Comparison of ENCODE assay signal across 22 cellular contexts in the genomic region with DNA sequence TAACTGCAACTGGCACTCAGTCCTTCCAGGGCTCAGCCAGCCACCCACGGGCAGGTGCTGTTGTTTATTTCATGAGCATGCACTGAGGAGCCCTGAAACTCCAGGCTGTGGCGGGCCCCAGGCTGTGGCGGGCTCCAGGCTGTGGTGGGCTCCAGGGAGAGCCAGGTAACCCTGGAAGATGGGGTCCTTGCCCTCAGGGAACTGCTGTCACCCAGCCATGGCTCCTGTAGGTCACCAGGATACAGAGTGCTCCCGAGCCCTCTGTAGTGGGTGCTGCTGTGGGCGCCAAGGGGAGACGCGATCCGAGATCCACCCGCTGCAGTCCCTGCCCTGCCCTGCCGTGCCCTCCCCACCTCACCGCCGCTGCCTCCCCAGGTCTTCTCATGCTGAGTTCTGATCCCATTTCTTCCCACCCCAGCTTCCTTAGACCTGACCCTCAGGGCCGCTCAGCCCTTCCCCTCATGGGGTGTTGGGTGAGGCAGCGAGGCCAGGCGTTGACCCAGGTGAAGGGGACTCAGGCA. TPM values are rescaled to one million over a fixed set of nuclear protein-coding genes. Genes with fewer than 3 reads are reported as not detected.
DNase-seq lines count a peak whose midpoint lies in the region; ATAC-seq, FAIRE-seq and TF ChIP-seq lines count a peak whose summit lies in the region.
"Had no signal": no experiment of that assay in that cellular context is flagged by ENCODE, and none has a peak within 500 bp of the region (broad histone marks: within the 10 kb centered on the region; RNA-seq: fewer than 3 reads in every experiment).

No MANE protein-coding gene starts in this region.

- TF ChIP-seq POLR2A in suprapubic skin (IDR thresholded peaks at IDR 0.05) = no peak
- TF ChIP-seq POLR2A in HepG2 (IDR thresholded peaks at IDR 0.05; ENCODE audit: insufficient read depth in 1 of 2, low read depth in 2 of 2, low read length in 2 of 2) = no peak

- H3K79me2 ChIP-seq in HepG2 (ENCODE audit: insufficient read depth, low read length) = no peaks in the 10 kb centered on the region

- peaks cover 4% of the 10 kb centered on the region for H3K9me3 Mint-ChIP-seq in nephron progenitor cell
- no peaks in the 10 kb centered on the region for H3K9me3 Mint-ChIP-seq in osteocyte (ENCODE audit: unreplicated experiment)
- H3K9me3 Mint-ChIP-seq: CD8-positive, alpha-beta T cell had no signal

- CTCF ChIA-PET in HepG2 (lab: Yijun Ruan, JAX; ENCODE audit: low intra/inter-chr PET ratio, low total read pairs) = no interaction called here

- 91% methylated on average over 14 of the region's 15 CpGs for WGBS in suprapubic skin
- 93% methylated on average over 14 of the region's 15 CpGs for WGBS in HepG2 (ENCODE audit: low lambda C conversion rate)

- in situ Hi-C loops in HepG2 (cut with HindIII; ENCODE audit: extremely low pct_ligation_motif_present, low pct_unique_long_range_greater_than_20kb) = no loop called here

- H3K4me1 Mint-ChIP-seq in nephron progenitor cell = no peaks in the 10 kb centered on the region
- no peaks in the 10 kb centered on the region for H3K4me1 Mint-ChIP-seq in osteocyte (ENCODE audit: unreplicated experiment)

- H3K4me3 ChIP-seq in suprapubic skin (no peak overlapping the region), HepG2 (replicated peaks in 1 of 3; ENCODE audit: insufficient read depth in 1 of 3, low read depth in 2 of 3, low read length in 3 of 3) (no peak overlapping the region)
- H3K4me3 ChIP-seq: GM23248 had no signal

- H3K27ac Mint-ChIP-seq in nephron progenitor cell = peak overlapping the region; percentile 32
- H3K27ac Mint-ChIP-seq in osteocyte (ENCODE audit: unreplicated experiment) = no peak overlapping the region
- H3K27ac Mint-ChIP-seq: CD8-positive, alpha-beta T cell had no signal

- peak overlapping the region; percentile 17 for H3K27ac ChIP-seq in angular gyrus (ENCODE audit: low read depth, low read length)
- no peak overlapping the region for H3K27ac ChIP-seq in suprapubic skin
- no peak overlapping the region for H3K27ac ChIP-seq in HepG2 (ENCODE audit: extremely low read length, insufficient read depth, low read length)
- H3K27ac ChIP-seq: GM23248 had no signal

- no peaks in the 10 kb centered on the region; the same call in 1 of the 2 replicates for H4K20me1 ChIP-seq in HepG2 (ENCODE audit: insufficient read depth, low read length)

- no peak for TF ChIP-seq RAD21 in HepG2 (CRISPR knock-in tag; IDR thresholded peaks at IDR 0.05)

- H3K27me3 ChIP-seq in suprapubic skin (no peaks in the 10 kb centered on the region), HepG2 (ENCODE audit: control insufficient read depth in 1 of 2, insufficient read depth in 2 of 2, low read length in 2 of 2) (no peaks in the 10 kb centered on the region)

- no peak overlapping the region for H2AFZ ChIP-seq in HepG2 (ENCODE audit: low read length)
- H2AFZ ChIP-seq: GM23248 had no signal

- no peak for FAIRE-seq in HepG2 (lab: Jason Lieb, UNC)
- FAIRE-seq: GM12891, HTR-8/SVneo had no signal

- BruUV-seq in HepG2 (replicated peaks; lab: Mats Ljungman, UMichigan) = no TSS peak

- H3K36me3 ChIP-seq in suprapubic skin = peaks cover 22% of the 10 kb centered on the region
- no peaks in the 10 kb centered on the region for H3K36me3 ChIP-seq in HepG2 (replicated peaks in 1 of 2; ENCODE audit: control insufficient read depth in 1 of 2, insufficient read depth in 2 of 2, low read length in 2 of 2)

- no peaks in the 10 kb centered on the region for H3K4me1 ChIP-seq in suprapubic skin
- H3K4me1 ChIP-seq in HepG2 (ENCODE audit: insufficient read depth, low read length) = no peaks in the 10 kb centered on the region

- H3K4me2 ChIP-seq in HepG2 (ENCODE audit: low read depth, low read length) = no peak overlapping the region

- H3K4me3 Mint-ChIP-seq in nephron progenitor cell = no peak overlapping the region
- no peak overlapping the region for H3K4me3 Mint-ChIP-seq in osteocyte (ENCODE audit: unreplicated experiment)
- H3K4me3 Mint-ChIP-seq: CD8-positive, alpha-beta T cell had no signal

- no peaks in the 10 kb centered on the region for H3K9me3 ChIP-seq in suprapubic skin
- H3K9me3 ChIP-seq in HepG2 (ENCODE audit: low read length) = no peaks in the 10 kb centered on the region

- TF ChIP-seq EP300 in suprapubic skin (IDR thresholded peaks at IDR 0.05) = no peak
- no peak for TF ChIP-seq EP300 in HepG2 (IDR thresholded peaks at IDR 0.05; ENCODE audit: low read depth in 2 of 2, low read length in 2 of 2)
- no peak for TF ChIP-seq EP300 in HepG2 (CRISPR knock-in tag; IDR thresholded peaks at IDR 0.05; ENCODE audit: borderline replicate concordance)

- peaks cover 29% of the 10 kb centered on the region for H3K36me3 Mint-ChIP-seq in nephron progenitor cell (ENCODE audit: low read depth)
- peaks cover 22% of the 10 kb centered on the region for H3K36me3 Mint-ChIP-seq in osteocyte (ENCODE audit: unreplicated experiment)

- H3K9ac ChIP-seq in HepG2 (ENCODE audit: insufficient read depth, low read depth, low read length) = no peak overlapping the region
- H3K9ac ChIP-seq: GM23248 had no signal

- no peak for TF ChIP-seq CTCF in nephron progenitor cell (IDR thresholded peaks at IDR 0.05)
- no peak for TF ChIP-seq CTCF in suprapubic skin (IDR thresholded peaks at IDR 0.05)
- TF ChIP-seq CTCF in osteocyte (IDR thresholded peaks at IDR 0.05) = no peak
- TF ChIP-seq CTCF in HepG2 (CRISPR knock-in tag; IDR thresholded peaks at IDR 0.05) = no peak

- DNase-seq in activated effector memory CD4-positive, alpha-beta T cell treated with anti-CD3 and anti-CD28 coated beads, Interleukin-2, amount 50 U/mL, for 16 hours = peak; percentile 58
- DNase-seq in activated effector memory CD4-positive, alpha-beta T cell treated with Interleukin-2 at 50 U/mL for 16 hours = no peak
- DNase-seq in nephron progenitor cell (no peak), suprapubic skin (ENCODE audit: low spot score in 2 of 2) (peak; percentile 50 to 62), osteocyte (ENCODE audit: extremely low spot score, unreplicated experiment) (no peak), HepG2 (ENCODE audit: low spot score) (no peak), DMS114 treated with DMSO at 0.1 percent for 48 hours (lab: John Stamatoyannopoulos, UW; ENCODE audit: unreplicated experiment) (no peak)
- DNase-seq: AML-193; C1 segment of cervical spinal cord; CD8-positive, alpha-beta T cell; DMS153; GM23248; Karpas-422; NCI-H1417; NCI-H1694 treated with DMSO at 0.1 percent for 48 hours; NCI-H446; NCI-H526; OCI-M1; SHP77 had no signal

- ATAC-seq in HepG2 = no peak
- ATAC-seq: CD8-positive, alpha-beta T cell had no signal

- H3K27me3 Mint-ChIP-seq in nephron progenitor cell (ENCODE audit: low read depth, poor library complexity) (no peaks in the 10 kb centered on the region), osteocyte (ENCODE audit: unreplicated experiment) (no peaks in the 10 kb centered on the region)

- POLR2A ChIA-PET in HepG2 (lab: Yijun Ruan, JAX) = no interaction called here

- intact Hi-C loops in HepG2 (cut with micrococcal nuclease; ENCODE audit: unreplicated experiment) = no loop called here

RNA-seq across cellular contexts. Expression of gene LRRC27, which starts 29.6 kb away (rescaled TPM):
- total RNA-seq in suprapubic skin = 10 to 100 TPM in 1 of 4 donors, 1 to 10 TPM in 3; 6.6 to 13.1 (median 7.1) TPM
- total RNA-seq in osteocyte = 17.9 and 18.9 TPM in 2 replicates
- total RNA-seq in HepG2 (2016; rRNA removed; fragmentation: Illumina TruSeq; extraction: Trizol) = 3.9 and 4.6 TPM in 2 replicates
- 2.1 and 2.2 TPM in 2 replicates for total RNA-seq in HepG2 (2016; cell fraction: cytosol; rRNA removed; fragmentation: Illumina TruSeq; extraction: Trizol; ENCODE audit: low read depth)
- total RNA-seq in HepG2 (2016; cell fraction: insoluble cytoplasmic fraction; rRNA removed; fragmentation: Illumina TruSeq; extraction: Trizol) = 3.2 and 4.3 TPM in 2 replicates
- total RNA-seq in HepG2 (2016; cell fraction: membrane; rRNA removed; fragmentation: Illumina TruSeq; extraction: Trizol) = 2.1 and 2.5 TPM in 2 replicates
- total RNA-seq in HepG2 (2016; cell fraction: nucleus; rRNA removed; fragmentation: Illumina TruSeq; extraction: Trizol) = 5.9 and 7.5 TPM in 2 replicates
- 4.2 and 4.3 TPM in 2 replicates for polyA plus RNA-seq in HepG2 (2011; rRNA removed)
- 1.8 and 1.9 TPM in 2 replicates for polyA plus RNA-seq in HepG2 (2011; cell fraction: cytosol; rRNA removed)
- polyA plus RNA-seq in HepG2 (2011; cell fraction: nucleus; rRNA removed) = 14.3 and 14.5 TPM in 2 replicates
- 3.2 and 3.6 TPM in 2 replicates for polyA plus RNA-seq in HepG2 (2012)
- polyA plus RNA-seq in HepG2 (2016; cell fraction: cytosol; fragmentation: Illumina TruSeq; extraction: Trizol; ENCODE audit: low read depth) = 0.82 and 0.88 TPM in 2 replicates
- polyA plus RNA-seq in HepG2 (2016; cell fraction: insoluble cytoplasmic fraction; fragmentation: Illumina TruSeq; extraction: Trizol; ENCODE audit: low read depth) = 3.6 and 4.7 TPM in 2 replicates
- polyA plus RNA-seq in HepG2 (2016; cell fraction: membrane; fragmentation: Illumina TruSeq; extraction: Trizol; ENCODE audit: low read depth) = 2.6 and 2.7 TPM in 2 replicates
- 11.7 and 14.6 TPM in 2 replicates for polyA plus RNA-seq in HepG2 (2016; cell fraction: nucleus; fragmentation: Illumina TruSeq; extraction: Trizol; ENCODE audit: insufficient read depth, low read depth)
- 2.7 and 3.0 TPM in 2 replicates for polyA minus RNA-seq in HepG2 (2011; rRNA and poly(A)+ RNA removed; ENCODE audit: low replicate concordance)
- 0.88 and 1.4 TPM in 2 replicates for polyA minus RNA-seq in HepG2 (2011; cell fraction: cytosol; rRNA and poly(A)+ RNA removed)
- polyA minus RNA-seq in HepG2 (2011; cell fraction: nucleus; rRNA and poly(A)+ RNA removed) = 11.1 and 12.3 TPM in 2 replicates

RNA-seq across cellular contexts. Expression of gene PWWP2B, which starts 35.4 kb away (rescaled TPM):
- 10 to 100 TPM; 15.2 to 19.4 (median 18.3) TPM for total RNA-seq in suprapubic skin
- 12.9 and 14.6 TPM in 2 replicates for total RNA-seq in osteocyte
- 3.5 and 4.7 TPM in 2 replicates for total RNA-seq in HepG2 (2016; rRNA removed; fragmentation: Illumina TruSeq; extraction: Trizol)
- total RNA-seq in HepG2 (2016; cell fraction: cytosol; rRNA removed; fragmentation: Illumina TruSeq; extraction: Trizol; ENCODE audit: low read depth) = 1.3 and 1.8 TPM in 2 replicates
- 3.2 and 5.1 TPM in 2 replicates for total RNA-seq in HepG2 (2016; cell fraction: insoluble cytoplasmic fraction; rRNA removed; fragmentation: Illumina TruSeq; extraction: Trizol)
- 3.2 and 3.7 TPM in 2 replicates for total RNA-seq in HepG2 (2016; cell fraction: membrane; rRNA removed; fragmentation: Illumina TruSeq; extraction: Trizol)
- 2.9 and 3.1 TPM in 2 replicates for total RNA-seq in HepG2 (2016; cell fraction: nucleus; rRNA removed; fragmentation: Illumina TruSeq; extraction: Trizol)
- 2.3 and 3.7 TPM in 2 replicates for polyA plus RNA-seq in HepG2 (2011; rRNA removed)
- 3.1 and 4.4 TPM in 2 replicates for polyA plus RNA-seq in HepG2 (2011; cell fraction: cytosol; rRNA removed)
- polyA plus RNA-seq in HepG2 (2011; cell fraction: nucleus; rRNA removed) = 12.7 and 14.5 TPM in 2 replicates
- 2.3 and 4.1 TPM in 2 replicates for polyA plus RNA-seq in HepG2 (2012)
- polyA plus RNA-seq in HepG2 (2016; cell fraction: cytosol; fragmentation: Illumina TruSeq; extraction: Trizol; ENCODE audit: low read depth) = 1.2 and 1.3 TPM in 2 replicates
- 2.8 and 3.2 TPM in 2 replicates for polyA plus RNA-seq in HepG2 (2016; cell fraction: insoluble cytoplasmic fraction; fragmentation: Illumina TruSeq; extraction: Trizol; ENCODE audit: low read depth)
- polyA plus RNA-seq in HepG2 (2016; cell fraction: membrane; fragmentation: Illumina TruSeq; extraction: Trizol; ENCODE audit: low read depth) = 2.2 and 2.3 TPM in 2 replicates
- 5.4 and 5.6 TPM in 2 replicates for polyA plus RNA-seq in HepG2 (2016; cell fraction: nucleus; fragmentation: Illumina TruSeq; extraction: Trizol; ENCODE audit: insufficient read depth, low read depth)
- polyA minus RNA-seq in HepG2 (2011; rRNA and poly(A)+ RNA removed; ENCODE audit: low replicate concordance) = 3.9 and 6.3 TPM in 2 replicates
- polyA minus RNA-seq in HepG2 (2011; cell fraction: cytosol; rRNA and poly(A)+ RNA removed) = 4.8 and 5.9 TPM in 2 replicates
- polyA minus RNA-seq in HepG2 (2011; cell fraction: nucleus; rRNA and poly(A)+ RNA removed) = 2.7 and 3.5 TPM in 2 replicates

RNA-seq across cellular contexts. Expression of gene STK32C, which starts 53.9 kb away (rescaled TPM):
- total RNA-seq in suprapubic skin = 1 to 10 TPM; 1.3 to 5.6 (median 4.7) TPM
- total RNA-seq in osteocyte = 15.7 and 17.3 TPM in 2 replicates
- total RNA-seq in HepG2 (2016; rRNA removed; fragmentation: Illumina TruSeq; extraction: Trizol) = 18.9 and 19.4 TPM in 2 replicates
- total RNA-seq in HepG2 (2016; cell fraction: cytosol; rRNA removed; fragmentation: Illumina TruSeq; extraction: Trizol; ENCODE audit: low read depth) = 6.4 and 9.0 TPM in 2 replicates
- 18.5 and 19.3 TPM in 2 replicates for total RNA-seq in HepG2 (2016; cell fraction: insoluble cytoplasmic fraction; rRNA removed; fragmentation: Illumina TruSeq; extraction: Trizol)
- total RNA-seq in HepG2 (2016; cell fraction: membrane; rRNA removed; fragmentation: Illumina TruSeq; extraction: Trizol) = 13.9 and 14.9 TPM in 2 replicates
- total RNA-seq in HepG2 (2016; cell fraction: nucleus; rRNA removed; fragmentation: Illumina TruSeq; extraction: Trizol) = 8.4 and 10.8 TPM in 2 replicates
- polyA plus RNA-seq in HepG2 (2011; rRNA removed) = 9.9 and 10.9 TPM in 2 replicates
- polyA plus RNA-seq in HepG2 (2011; cell fraction: cytosol; rRNA removed) = 7.4 and 11.6 TPM in 2 replicates
- 13.7 and 17.7 TPM in 2 replicates for polyA plus RNA-seq in HepG2 (2011; cell fraction: nucleus; rRNA removed)
- polyA plus RNA-seq in HepG2 (2012) = 12.0 and 12.5 TPM in 2 replicates
- 9.3 and 10.8 TPM in 2 replicates for polyA plus RNA-seq in HepG2 (2016; cell fraction: cytosol; fragmentation: Illumina TruSeq; extraction: Trizol; ENCODE audit: low read depth)
- 19.9 and 20.6 TPM in 2 replicates for polyA plus RNA-seq in HepG2 (2016; cell fraction: insoluble cytoplasmic fraction; fragmentation: Illumina TruSeq; extraction: Trizol; ENCODE audit: low read depth)
- 11.2 and 12.1 TPM in 2 replicates for polyA plus RNA-seq in HepG2 (2016; cell fraction: membrane; fragmentation: Illumina TruSeq; extraction: Trizol; ENCODE audit: low read depth)
- polyA plus RNA-seq in HepG2 (2016; cell fraction: nucleus; fragmentation: Illumina TruSeq; extraction: Trizol; ENCODE audit: insufficient read depth, low read depth) = 19.7 and 20.0 TPM in 2 replicates
- polyA minus RNA-seq in HepG2 (2011; rRNA and poly(A)+ RNA removed; ENCODE audit: low replicate concordance) = 10.2 and 30.6 TPM in 2 replicates
- 4.4 and 5.4 TPM in 2 replicates for polyA minus RNA-seq in HepG2 (2011; cell fraction: cytosol; rRNA and poly(A)+ RNA removed)
- polyA minus RNA-seq in HepG2 (2011; cell fraction: nucleus; rRNA and poly(A)+ RNA removed) = 6.1 and 7.1 TPM in 2 replicates

Comparison
In these comparisons a context has a peak if more than half of its experiments do, and no peak if none do; other contexts are left out.
1. DNase-seq: peak in activated effector memory CD4-positive, alpha-beta T cell treated with anti-CD3 and anti-CD28 coated beads, Interleukin-2, amount 50 U/mL, for 16 hours (single experiment) and suprapubic skin (2 of 2); none in activated effector memory CD4-positive, alpha-beta T cell treated with Interleukin-2 at 50 U/mL for 16 hours (single experiment), nephron progenitor cell (single experiment), osteocyte (single experiment), HepG2 (single experiment) and DMS114 treated with DMSO at 0.1 percent for 48 hours (single experiment).